In genomic region chr11:68008381-68009337, GRCh38 we compare ENCODE assay signal across 1 cellular context.
TF ChIP-seq lines count a peak whose summit lies in the region.

No MANE protein-coding gene starts in this region.

TF ChIP-seq in A549, 52 proteins besides CTCF, POLR2A, EP300 and RAD21 (continued from another document):
- TF ChIP-seq USF2 (IDR thresholded peaks at IDR 0.05), result peak; percentile 94
- TF ChIP-seq REST (IDR thresholded peaks at IDR 0.05), result no peak
- no peak for TF ChIP-seq MAZ (IDR thresholded peaks at IDR 0.05; ENCODE audit: borderline replicate concordance, low read depth, low read length)
- no peak for TF ChIP-seq TFCP2L1 (CRISPR knock-in tag; IDR thresholded peaks at IDR 0.05)
- TF ChIP-seq ZNF302 (CRISPR knock-in tag; IDR thresholded peaks at IDR 0.05), result no peak
- no peak for TF ChIP-seq MYC (IDR thresholded peaks at IDR 0.05; ENCODE audit: borderline replicate concordance, low read length)
- no peak for TF ChIP-seq BHLHE40 (IDR thresholded peaks at IDR 0.05; ENCODE audit: low read depth, low read length)
- no peak for TF ChIP-seq RNF2 (IDR thresholded peaks at IDR 0.05; ENCODE audit: borderline replicate concordance, low read depth)
- TF ChIP-seq ZFP36 (IDR thresholded peaks at IDR 0.05; ENCODE audit: borderline replicate concordance, partially characterized antibody), result peak; percentile 95
- no peak for TF ChIP-seq RARB (CRISPR knock-in tag; IDR thresholded peaks at IDR 0.05)
- no peak for TF ChIP-seq PBX3 (IDR thresholded peaks at IDR 0.05)
- no peak for TF ChIP-seq JUNB (IDR thresholded peaks at IDR 0.05)
- no peak for TF ChIP-seq POLR2AphosphoS2 (conservative IDR thresholded peaks at IDR 0.05; ENCODE audit: low read length)
- no peak for TF ChIP-seq GATA3 (IDR thresholded peaks at IDR 0.05; ENCODE audit: borderline replicate concordance)
